In genomic region chr7:9023895-9024294, GRCh38 we compare ENCODE assay signal across 33 cellular contexts.
"Had no signal": no experiment of that assay in that cellular context is flagged by ENCODE, and none has a peak within 500 bp of the region (broad histone marks: within the 10 kb centered on the region; RNA-seq: fewer than 3 reads in every experiment).

No MANE protein-coding gene starts in this region.

- DNase-seq: Karpas-422, Kasumi-1, MG63, MM.1S, MV-4-11, NCI-H1048, NCI-H1092, NCI-H1092 treated with DMSO at 0.1 percent for 48 hours, NCI-H1105, NCI-H1105 treated with DMSO at 0.1 percent for 48 hours, NCI-H1417 treated with DMSO at 0.1 percent for 48 hours, NCI-H1436, NCI-H1436 treated with DMSO at 0.1 percent for 48 hours, NCI-H146, NCI-H1694, NCI-H1694 treated with DMSO at 0.1 percent for 48 hours, NCI-H187, NCI-H187 treated with DMSO at 0.1 percent for 48 hours, NCI-H1930, NCI-H2029, NCI-H2029 treated with DMSO at 0.1 percent for 48 hours, NCI-H2081, NCI-H2081 treated with DMSO at 0.1 percent for 48 hours, NCI-H2107, NCI-H2171, NCI-H2171 treated with DMSO at 0.1 percent for 48 hours, NCI-H2227 treated with DMSO at 0.1 percent for 48 hours, NCI-H226, NCI-H345, NCI-H446, NCI-H446 treated with DMSO at 0.1 percent for 48 hours, NCI-H510A had no signal

- H3K4me3 ChIP-seq: MG63 had no signal

- H3K9ac ChIP-seq: KMS-11 had no signal

- H3K27ac ChIP-seq: KMS-11 had no signal

- H3K9me3 ChIP-seq: MG63 had no signal

- H3K36me3 ChIP-seq: MG63 had no signal

- H3K27me3 ChIP-seq: MG63 had no signal

- H3K4me2 ChIP-seq: KMS-11 had no signal
